ENCODE assay signal across 8 cellular contexts in the genomic region with DNA sequence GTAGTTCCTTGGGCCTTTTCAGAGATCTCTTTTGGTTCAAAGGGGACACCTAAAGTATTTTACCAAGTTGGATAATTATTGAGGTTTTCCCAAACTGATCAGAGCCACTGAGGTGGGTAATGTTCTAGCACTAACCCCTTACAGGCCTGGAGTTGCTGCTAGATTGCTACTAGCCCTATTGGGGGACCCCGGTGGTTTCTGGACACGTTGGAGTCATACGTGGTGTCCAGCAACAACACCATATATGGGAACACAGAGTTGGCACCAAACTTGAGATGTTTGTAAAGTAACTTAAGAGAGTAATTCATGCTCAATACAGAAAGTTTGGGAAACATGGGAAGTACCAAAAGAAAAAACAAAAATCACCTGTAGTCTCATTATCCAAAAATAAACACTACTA. TPM values are rescaled to one million over a fixed set of nuclear protein-coding genes. Genes with fewer than 3 reads are reported as not detected.
A peak's percentile ranks its signal among the peaks of the same experiment; 100 is the strongest.
DNase-seq lines count a peak whose midpoint lies in the region; ATAC-seq and TF ChIP-seq lines count a peak whose summit lies in the region.

No MANE protein-coding gene starts in this region.

- in situ Hi-C loops in G401 (cut with HindIII; ENCODE audit: low sequenced_read_pairs) = no loop called here

- no peak for TF ChIP-seq CTCF in omental fat pad (IDR thresholded peaks at IDR 0.05)

- peak overlapping the region; percentile 82 for H3K4me3 ChIP-seq in SJSA1

- H3K27me3 ChIP-seq in SJSA1 (replicated peaks) = no peaks in the 10 kb centered on the region

- peak; percentile 6 for DNase-seq in G401 (ENCODE audit: low spot score)
- no peak for DNase-seq in SJSA1 (ENCODE audit: low read depth in 1 of 2, low spot score in 2 of 2)
- peak; percentile 42 for DNase-seq in fibroblast of gingiva (ENCODE audit: low read depth)
- DNase-seq in omental fat pad (ENCODE audit: low spot score) = no peak
- DNase-seq in effector CD4-positive, alpha-beta T cell = no peak
- no peak for DNase-seq in GM19240 (ENCODE audit: insufficient read length, low spot score)

- peaks cover 4% of the 10 kb centered on the region; the same call in 1 of the 2 replicates for H3K36me3 ChIP-seq in SJSA1

- H3K4me1 ChIP-seq in SJSA1 (replicated peaks) = peaks cover 10% of the 10 kb centered on the region

- no peaks in the 10 kb centered on the region for H3K9me3 ChIP-seq in SJSA1 (replicated peaks)

- peak overlapping the region; percentile 47 for H3K27ac ChIP-seq in SJSA1

- ATAC-seq in omental fat pad (ENCODE audit: low FRiP score) = peak; percentile 29
- ATAC-seq in GM18511 (IDR thresholded peaks at IDR 0.05; ENCODE audit: unreplicated experiment) = no peak
- no peak for ATAC-seq in GM19397 (IDR thresholded peaks at IDR 0.05; ENCODE audit: unreplicated experiment)

RNA-seq across cellular contexts. Expression of a gene that starts 0.6 kb away (rescaled TPM):
- total RNA-seq in G401 (2014; rRNA removed; shearing (Covaris generic)) = 2.5 and 4.5 TPM in 2 replicates
- total RNA-seq in SJSA1 (2014; rRNA removed; shearing (Covaris generic)) = 1.1 and 10.2 TPM in 2 replicates
- total RNA-seq in omental fat pad = 10 to 100 TPM in 1 of 4 donors, 1 to 10 TPM in 3; 4.0 to 10.4 (median 5.7) TPM

RNA-seq across cellular contexts. Expression of a gene that starts 0.7 kb away (rescaled TPM):
- total RNA-seq in G401 (2014; rRNA removed; shearing (Covaris generic)) = 4.9 and 8.1 TPM in 2 replicates
- total RNA-seq in SJSA1 (2014; rRNA removed; shearing (Covaris generic)) = 8.3 and 9.4 TPM in 2 replicates
- total RNA-seq in omental fat pad = 10 to 100 TPM in 3 of 4 donors, 1 to 10 TPM in 1; 6.8 to 12.7 (median 12.0) TPM

Comparison
In these comparisons a context has a peak if more than half of its experiments do, and no peak if none do; other contexts are left out.
1. DNase-seq: peak in G401 (single experiment) and fibroblast of gingiva (single experiment); none in SJSA1 (0 of 2), omental fat pad (single experiment), effector CD4-positive, alpha-beta T cell (single experiment) and GM19240 (single experiment).